In genomic region chr7:498678-499641, GRCh38 we compare ENCODE assay signal across 20 cellular contexts. TPM values are rescaled to one million over a fixed set of nuclear protein-coding genes. Genes with fewer than 3 reads are reported as not detected.
DNase-seq lines count a peak whose midpoint lies in the region; ATAC-seq and TF ChIP-seq lines count a peak whose summit lies in the region.
"Had no signal": no experiment of that assay in that cellular context is flagged by ENCODE, and none has a peak within 500 bp of the region (broad histone marks: within the 10 kb centered on the region; RNA-seq: fewer than 3 reads in every experiment).

No MANE protein-coding gene starts in this region.

- H3K4me1 Mint-ChIP-seq in Calu3 (ENCODE audit: low read depth, unreplicated experiment) = peaks cover 19% of the 10 kb centered on the region
- H3K4me1 Mint-ChIP-seq: stimulated activated memory B cell treated with anti-CD40 and anti-IgM and Interleukin-4, amounts not matched to agents 10 μg/mL and 1 μg/mL and 100 μg/mL, for 72 hours had no signal

- H3K9me3 Mint-ChIP-seq in Calu3 (ENCODE audit: low read depth, unreplicated experiment) = no peaks in the 10 kb centered on the region
- H3K9me3 Mint-ChIP-seq: activated CD8-positive, alpha-beta T cell treated with anti-CD3 and anti-CD28 coated beads for 36 hours; stimulated activated memory B cell treated with anti-CD40 and anti-IgM and Interleukin-4, amounts not matched to agents 10 μg/mL and 1 μg/mL and 100 μg/mL, for 72 hours; WTC11 had no signal

- H3K4me3 ChIP-seq in ascending aorta = no peak overlapping the region
- no peak overlapping the region for H3K4me3 ChIP-seq in heart left ventricle
- no peak overlapping the region for H3K4me3 ChIP-seq in mucosa of descending colon
- H3K4me3 ChIP-seq in aorta (ENCODE audit: low read length in 2 of 2) = no peak overlapping the region
- H3K4me3 ChIP-seq: HAP-1, lung had no signal

- H3K36me3 Mint-ChIP-seq in Calu3 (ENCODE audit: insufficient read depth, unreplicated experiment) = peaks cover 8% of the 10 kb centered on the region

- H3K4me1 ChIP-seq in ascending aorta (peaks cover 2 to 6% of the 10 kb centered on the region in 2 donors), heart left ventricle (peaks cover 0 to 18% (median 9%) of the 10 kb centered on the region in 12 donors), mucosa of descending colon (ENCODE audit: low read depth) (peaks cover 18% of the 10 kb centered on the region), aorta (ENCODE audit: control insufficient read depth in 1 of 2, insufficient read depth in 2 of 2, low read length in 2 of 2) (no peaks in the 10 kb centered on the region)
- H3K4me1 ChIP-seq: HAP-1 had no signal

- no peak overlapping the region for H3K4me3 Mint-ChIP-seq in Calu3 (ENCODE audit: low read depth, unreplicated experiment)
- H3K4me3 Mint-ChIP-seq: activated CD8-positive, alpha-beta T cell treated with anti-CD3 and anti-CD28 coated beads for 36 hours; stimulated activated memory B cell treated with anti-CD40 and anti-IgM and Interleukin-4, amounts not matched to agents 10 μg/mL and 1 μg/mL and 100 μg/mL, for 72 hours; WTC11 had no signal

- WGBS in heart left ventricle, 4 donors = 68 to 73% (median 71%) methylated on average over 10 to 11 of the region's 11 CpGs
- 41 to 43% methylated on average over 11 of the region's 11 CpGs for WGBS in aorta, 2 donors

- intact Hi-C loops in ascending aorta (cut with DNase I) (no loop called here), heart left ventricle (cut with DNase I) (no loop called here), mucosa of descending colon (cut with DNase I, micrococcal nuclease) (no loop called here), aorta (cut with DNase I) (loop anchor here in 1 of 2 donors (10.0 kb wide), 1 partner anchor 164 kb away; no protein-coding TSS in a partner anchor), Calu3 (cut with micrococcal nuclease; ENCODE audit: unreplicated experiment) (no loop called here)

- H3K27me3 Mint-ChIP-seq in Calu3 (ENCODE audit: unreplicated experiment) = no peaks in the 10 kb centered on the region
- H3K27me3 Mint-ChIP-seq: activated CD8-positive, alpha-beta T cell treated with anti-CD3 and anti-CD28 coated beads for 36 hours; stimulated activated memory B cell treated with anti-CD40 and anti-IgM and Interleukin-4, amounts not matched to agents 10 μg/mL and 1 μg/mL and 100 μg/mL, for 72 hours had no signal

- CTCF ChIA-PET in Calu3 (lab: Charles Lee) = no interaction called here

- TF ChIP-seq CTCF in ascending aorta (IDR thresholded peaks at IDR 0.05) (no peak), heart left ventricle (IDR thresholded peaks at IDR 0.05) (no peak), mucosa of descending colon (IDR thresholded peaks at IDR 0.05) (no peak), Calu3 (IDR thresholded peaks at IDR 0.05; ENCODE audit: unreplicated experiment) (no peak)

- DNase-seq in ascending aorta (ENCODE audit: low spot score in 2 of 2) (no peak), heart left ventricle (peak in 3 of 5 donors; percentile 39 to 51 (median 41)), mucosa of descending colon (peak in 2 of 3 donors; percentile 25 to 29), aorta (peak; percentile 76 to 77), GM03348 (ENCODE audit: low spot score) (no peak), Calu3 (no peak)
- DNase-seq: activated CD8-positive, alpha-beta T cell treated with anti-CD3 and anti-CD28 coated beads for 36 hours; activated naive CD4-positive, alpha-beta T cell treated with Interleukin-2 at 50 U/mL for 16 hours; cerebellar nuclear complex; DND-41; Karpas-422; NCI-H1092; NCI-H2081; NCI-H510A had no signal

- H3K27ac Mint-ChIP-seq in Calu3 (ENCODE audit: unreplicated experiment) = no peak overlapping the region
- H3K27ac Mint-ChIP-seq: activated CD8-positive, alpha-beta T cell treated with anti-CD3 and anti-CD28 coated beads for 36 hours; stimulated activated memory B cell treated with anti-CD40 and anti-IgM and Interleukin-4, amounts not matched to agents 10 μg/mL and 1 μg/mL and 100 μg/mL, for 72 hours had no signal

- no peak for TF ChIP-seq POLR2A in heart left ventricle (IDR thresholded peaks at IDR 0.05)

- H3K27ac ChIP-seq in ascending aorta (peak overlapping the region; percentile 46 to 58), heart left ventricle (peak overlapping the region in 1 of 12 donors; percentile 22), aorta (ENCODE audit: low read depth in 1 of 2, low read length in 2 of 2) (peak overlapping the region in 1 of 2 donors; percentile 31)

- ATAC-seq in heart left ventricle (peak in 2 of 4 donors; percentile 3 to 23), mucosa of descending colon (no peak), aorta (ENCODE audit: low FRiP score) (no peak), GM18873 (IDR thresholded peaks at IDR 0.05; ENCODE audit: low FRiP score, unreplicated experiment) (no peak)
- ATAC-seq: activated CD8-positive, alpha-beta T cell treated with anti-CD3 and anti-CD28 coated beads for 36 hours; SK-N-SH treated with all-trans-retinoic acid at 6 μM for 48 hours; stimulated activated memory B cell treated with anti-CD40 and anti-IgM and Interleukin-4, amounts not matched to agents 10 μg/mL and 1 μg/mL and 100 μg/mL, for 72 hours; WTC11 had no signal

- H3K36me3 ChIP-seq in ascending aorta (peaks cover 64 to 81% of the 10 kb centered on the region in 2 donors), heart left ventricle (peaks cover 0 to 62% (median 39%) of the 10 kb centered on the region in 9 donors), mucosa of descending colon (ENCODE audit: low read depth) (no peaks in the 10 kb centered on the region), aorta (ENCODE audit: control insufficient read depth in 1 of 2, insufficient read depth in 2 of 2, low read length in 1 of 2) (peaks cover 0 to 16% of the 10 kb centered on the region in 2 donors)
- H3K36me3 ChIP-seq: HAP-1 had no signal

- no peaks in the 10 kb centered on the region for H3K9me3 ChIP-seq in ascending aorta
- H3K9me3 ChIP-seq in heart left ventricle = no peaks in the 10 kb centered on the region
- H3K9me3 ChIP-seq in mucosa of descending colon = no peaks in the 10 kb centered on the region
- no peaks in the 10 kb centered on the region for H3K9me3 ChIP-seq in aorta (ENCODE audit: control insufficient read depth, low read length)
- H3K9me3 ChIP-seq: HAP-1 had no signal

- BruUV-seq in Calu3 (replicated peaks; lab: Mats Ljungman, UMichigan) = no TSS peak

- H3K27me3 ChIP-seq in ascending aorta (no peaks in the 10 kb centered on the region), heart left ventricle (no peaks in the 10 kb centered on the region), aorta (ENCODE audit: control insufficient read depth in 1 of 2, insufficient read depth in 2 of 2, low read length in 1 of 2) (no peaks in the 10 kb centered on the region)

RNA-seq across cellular contexts. Expression of gene PDGFA, which starts 20.7 kb away (rescaled TPM):
- total RNA-seq in ascending aorta (349 TPM), heart left ventricle (10 to 100 TPM; 19.4 to 50.9 (median 23.3) TPM), mucosa of descending colon (10 to 100 TPM; 52.7 to 63.0 (median 57.5) TPM), aorta (100 to 1,000 TPM; 114 to 174 TPM), Calu3 (2022) (4.5 and 6.4 TPM in 2 replicates)
- polyA plus RNA-seq in heart left ventricle (10 to 100 TPM; 11.8 to 17.9 TPM), aorta (10 to 100 TPM; 28.9 to 61.1 TPM)

Comparison
In these comparisons a context has a peak if more than half of its experiments do, and no peak if none do; other contexts are left out.
1. DNase-seq: peak in heart left ventricle (3 of 5), mucosa of descending colon (2 of 3) and aorta (2 of 2); none in ascending aorta (0 of 2), GM03348 (single experiment) and Calu3 (single experiment).